ENCODE assay signal across 17 cellular contexts in the genomic region with DNA sequence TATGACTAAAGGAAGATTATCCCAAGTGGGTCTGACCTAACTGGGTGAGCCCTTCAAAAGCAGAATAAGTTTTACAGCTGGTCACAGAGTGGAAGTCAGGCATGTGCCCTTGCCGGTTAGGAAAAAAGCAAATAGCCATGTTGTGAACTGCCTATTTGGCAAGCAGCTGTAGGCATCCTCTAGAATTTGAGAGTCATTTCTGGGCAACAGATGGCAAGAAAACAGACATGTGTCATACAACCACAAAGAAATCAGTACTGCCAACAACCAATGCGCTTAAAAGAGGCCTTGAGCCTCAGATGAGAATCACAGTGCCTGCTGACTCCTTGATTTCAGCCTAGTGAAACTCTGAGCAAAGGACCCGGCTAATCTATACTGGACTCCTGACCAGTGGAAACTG. TPM values are rescaled to one million over a fixed set of nuclear protein-coding genes. Genes with fewer than 3 reads are reported as not detected.
"Had no signal": no experiment of that assay in that cellular context is flagged by ENCODE, and none has a peak within 500 bp of the region (broad histone marks: within the 10 kb centered on the region; RNA-seq: fewer than 3 reads in every experiment).

No MANE protein-coding gene starts in this region.

- H3K9me3 ChIP-seq: prostate gland had no signal

- DNase-seq: activated T-cell treated with anti-CD3 and anti-CD28 coated beads, Interleukin-2, amount 50 U/mL, for 1 hour; dermis blood vessel endothelial cell; immature natural killer cell; left colon; natural killer cell; occipital lobe; stimulated activated CD4-positive, alpha-beta T cell treated with anti-CD3 and anti-CD28 coated beads, Interleukin-12 subunit alpha, Interleukin-12 subunit beta, amount 100 ng/mL, for 4 hours; stimulated activated naive CD4-positive, alpha-beta T cell treated with Interleukin-2 at 50 U/mL for 16 hours had no signal

- H3K4me1 ChIP-seq: prostate gland had no signal

- H3K36me3 ChIP-seq: prostate gland had no signal

- H3K4me3 ChIP-seq: prostate gland had no signal

- H3K27ac ChIP-seq: prostate gland had no signal

- ATAC-seq: activated CD4-positive, CD25-positive, alpha-beta regulatory T cell treated with anti-CD3 and anti-CD28 coated beads, Interleukin-2, amount 50 U/mL, for 24 hours; left colon; natural killer cell; sciatic nerve had no signal

RNA-seq across cellular contexts. Expression of a gene that starts 26.8 kb away (rescaled TPM):
- total RNA-seq: dermis blood vessel endothelial cell; epithelial cell of proximal tubule; fibroblast of villous mesenchyme; left colon; lung microvascular endothelial cell; mononuclear cell; natural killer cell; occipital lobe; prostate gland; sciatic nerve; T-helper 2 cell treated with Interferon-gamma antibody and Interleukin-4, amounts not matched to agents 100 ng/mL and 5 ng/mL, for 36 hours; ureter had no signal
- polyA plus RNA-seq: immature natural killer cell had no signal
